ENCODE assay signal across 9 cellular contexts in the genomic region with DNA sequence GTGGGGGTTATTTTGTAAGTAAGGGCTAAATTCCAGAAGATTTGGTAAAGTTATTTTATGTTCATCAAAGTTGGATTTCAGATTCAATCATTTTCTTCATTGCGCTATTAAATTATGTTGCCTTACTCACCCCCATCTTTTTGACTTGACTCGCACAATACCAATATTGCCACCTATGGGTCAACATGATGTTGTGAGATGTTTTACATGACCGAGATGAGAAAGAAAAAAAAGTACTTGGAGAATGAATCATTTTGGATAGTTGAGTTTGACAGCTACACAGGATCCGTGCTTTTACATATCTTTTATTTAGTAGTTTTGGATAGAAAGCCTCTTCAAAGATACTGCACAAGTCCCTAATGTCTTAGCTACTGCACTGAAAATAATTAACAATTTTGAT.
A peak's percentile ranks its signal among the peaks of the same experiment; 100 is the strongest.
DNase-seq lines count a peak whose midpoint lies in the region; ATAC-seq and TF ChIP-seq lines count a peak whose summit lies in the region.
"Had no signal": no experiment of that assay in that cellular context is flagged by ENCODE, and none has a peak within 500 bp of the region (broad histone marks: within the 10 kb centered on the region; RNA-seq: fewer than 3 reads in every experiment).

No MANE protein-coding gene starts in this region.

- no peak overlapping the region for H3K9ac ChIP-seq in PC-3 (ENCODE audit: low read length)
- H3K9ac ChIP-seq: KMS-11 had no signal

- WGBS in suprapubic skin: 38% methylated on average over 4 of the region's 4 CpGs

- intact Hi-C loops in PC-3 (cut with micrococcal nuclease): loop anchor here (1.0 to 5.0 kb wide), 4 partner anchors 321 to 649 kb away; no protein-coding TSS in a partner anchor

- H3K9me3 ChIP-seq in PC-3 (ENCODE audit: low read length) (no peaks in the 10 kb centered on the region), suprapubic skin (no peaks in the 10 kb centered on the region)

- BruUV-seq in PC-3 (replicated peaks; lab: Mats Ljungman, UMichigan): no TSS peak

- H3K4me3 ChIP-seq in GM12865 (ENCODE audit: low read depth, low read length) (no peak overlapping the region), PC-3 (ENCODE audit: low read length) (no peak overlapping the region), foreskin fibroblast (ENCODE audit: low read depth in 1 of 2, low read length in 2 of 2) (no peak overlapping the region), suprapubic skin (no peak overlapping the region)

- CTCF ChIA-PET in PC-3 (lab: Charles Lee): no interaction called here

- TF ChIP-seq CTCF in GM12865 (IDR thresholded peaks at IDR 0.05; ENCODE audit: insufficient read depth, low read depth, low read length, missing control alignments) (peak; percentile 26), PC-3 (conservative IDR thresholded peaks at IDR 0.05; ENCODE audit: low read depth, low read length) (peak; percentile 73), foreskin fibroblast (IDR thresholded peaks at IDR 0.05; ENCODE audit: low read depth, low read length) (peak; percentile 33), suprapubic skin (IDR thresholded peaks at IDR 0.05) (no peak)

- H2AFZ ChIP-seq in PC-3 (ENCODE audit: low read length): no peak overlapping the region

- H4K20me1 ChIP-seq in PC-3 (ENCODE audit: low read length): no peaks in the 10 kb centered on the region

- H3K4me1 ChIP-seq in PC-3 (ENCODE audit: insufficient read depth, low read length): peaks cover 17% of the 10 kb centered on the region
- peaks cover 16% of the 10 kb centered on the region for H3K4me1 ChIP-seq in suprapubic skin

- no peak for ATAC-seq in PC-3
- no peak for ATAC-seq in GM21737 (IDR thresholded peaks at IDR 0.05; ENCODE audit: unreplicated experiment)
- ATAC-seq in HG02884 (IDR thresholded peaks at IDR 0.05; ENCODE audit: unreplicated experiment): no peak

- H3K36me3 ChIP-seq in PC-3 (ENCODE audit: low read depth, low read length) (no peaks in the 10 kb centered on the region), suprapubic skin (no peaks in the 10 kb centered on the region)

- DNase-seq in A172 (ENCODE audit: low spot score) (peak; percentile 41), GM12865 (ENCODE audit: low read depth) (peak; percentile 57), PC-3 (peak; percentile 69), foreskin fibroblast (peak; percentile 22 to 62), GF-D8 (lab: John Stamatoyannopoulos, UW) (no peak), suprapubic skin (ENCODE audit: low spot score in 2 of 2) (no peak)

- H3F3A ChIP-seq in PC-3 (ENCODE audit: low read length, unreplicated experiment): no peaks in the 10 kb centered on the region

- no peaks in the 10 kb centered on the region for H3K79me2 ChIP-seq in PC-3 (ENCODE audit: low read length)

- no peak overlapping the region for H3K4me2 ChIP-seq in PC-3 (ENCODE audit: low read length)
- H3K4me2 ChIP-seq: KMS-11 had no signal

- H3K27ac ChIP-seq in PC-3 (ENCODE audit: low read length) (no peak overlapping the region), suprapubic skin (no peak overlapping the region)
- H3K27ac ChIP-seq: KMS-11 had no signal

- no peaks in the 10 kb centered on the region for H3K9me2 ChIP-seq in PC-3 (replicated peaks; ENCODE audit: low read length)

- TF ChIP-seq POLR2A in suprapubic skin (IDR thresholded peaks at IDR 0.05): no peak

- POLR2A ChIA-PET in PC-3 (lab: Charles Lee; ENCODE audit: unreplicated experiment): no interaction called here

- TF ChIP-seq EP300 in suprapubic skin (IDR thresholded peaks at IDR 0.05): no peak

- H3K27me3 ChIP-seq in PC-3 (ENCODE audit: low read length) (no peaks in the 10 kb centered on the region), suprapubic skin (no peaks in the 10 kb centered on the region)

Comparison
In these comparisons a context has a peak if more than half of its experiments do, and no peak if none do; other contexts are left out.
1. DNase-seq: peak in A172 (single experiment), GM12865 (single experiment), PC-3 (single experiment) and foreskin fibroblast (2 of 2); none in GF-D8 (single experiment) and suprapubic skin (0 of 2).
2. CTCF ChIP-seq: peak in GM12865 (single experiment), PC-3 (single experiment) and foreskin fibroblast (single experiment); none in suprapubic skin (0 of 2).